20 cellular contexts compared by ENCODE assay signal in genomic region chr6:21354805-21355238, GRCh38.
DNase-seq lines count a peak whose midpoint lies in the region; ATAC-seq, FAIRE-seq and TF ChIP-seq lines count a peak whose summit lies in the region.
"Had no signal": no experiment of that assay in that cellular context is flagged by ENCODE, and none has a peak within 500 bp of the region (broad histone marks: within the 10 kb centered on the region; RNA-seq: fewer than 3 reads in every experiment).

No MANE protein-coding gene starts in this region.

- no peak overlapping the region for H4K91ac ChIP-seq in mesenchymal stem cell (ENCODE audit: low read length)

- H4K8ac ChIP-seq in mesenchymal stem cell (ENCODE audit: low read length): no peak overlapping the region

- TF ChIP-seq CTCF in choroid plexus epithelial cell (conservative IDR thresholded peaks at IDR 0.05; ENCODE audit: low read depth, low read length) (no peak), prostate gland (IDR thresholded peaks at IDR 0.05) (no peak)

- H2BK120ac ChIP-seq in mesenchymal stem cell (ENCODE audit: low read depth, low read length): no peak overlapping the region

- no peak overlapping the region for H2AFZ ChIP-seq in mesenchymal stem cell (ENCODE audit: low read depth, low read length)

- no peak for TF ChIP-seq POLR2A in prostate gland (IDR thresholded peaks at IDR 0.05)

- no peak overlapping the region for H2BK15ac ChIP-seq in mesenchymal stem cell (ENCODE audit: low read depth, poor library complexity, severe bottlenecking)

- H3K36me3 ChIP-seq in prostate gland (no peaks in the 10 kb centered on the region), mesenchymal stem cell (ENCODE audit: control insufficient read depth in 1 of 2, insufficient read depth in 2 of 2, low read depth in 1 of 2, low read length in 2 of 2) (no peaks in the 10 kb centered on the region)
- H3K36me3 ChIP-seq: cardiac muscle cell, MG63, vagina had no signal

- intact Hi-C loops in prostate gland (cut with DNase I): no loop called here

- H3K9me3 ChIP-seq in prostate gland: no peaks in the 10 kb centered on the region
- no peaks in the 10 kb centered on the region for H3K9me3 ChIP-seq in mesenchymal stem cell (ENCODE audit: control insufficient read depth, low read length)
- H3K9me3 ChIP-seq: MG63, vagina had no signal

- H2BK5ac ChIP-seq in mesenchymal stem cell (ENCODE audit: low read depth, low read length, poor library complexity, severe bottlenecking): no peak overlapping the region

- H3K9ac ChIP-seq in mesenchymal stem cell (ENCODE audit: low read length): no peak overlapping the region

- ATAC-seq in HG03442 (IDR thresholded peaks at IDR 0.05; ENCODE audit: unreplicated experiment) (peak; percentile 53), HG02973 (IDR thresholded peaks at IDR 0.05; ENCODE audit: unreplicated experiment) (no peak), HG03025 (IDR thresholded peaks at IDR 0.05; ENCODE audit: low FRiP score, unreplicated experiment) (no peak), HG03175 (IDR thresholded peaks at IDR 0.05; ENCODE audit: unreplicated experiment) (no peak)
- ATAC-seq: foreskin keratinocyte had no signal

- H3K27me3 ChIP-seq in prostate gland (replicated peaks; ENCODE audit: insufficient read depth) (no peaks in the 10 kb centered on the region), mesenchymal stem cell (ENCODE audit: control insufficient read depth in 1 of 2, insufficient read depth in 1 of 2, low read length in 2 of 2) (no peaks in the 10 kb centered on the region)
- H3K27me3 ChIP-seq: cardiac muscle cell, foreskin keratinocyte, MG63, vagina had no signal

- no peak overlapping the region for H3K4me2 ChIP-seq in mesenchymal stem cell (ENCODE audit: low read length, poor library complexity, severe bottlenecking)

- peak; percentile 9 for FAIRE-seq in GM18507 (lab: Jason Lieb, UNC)
- FAIRE-seq: HTR-8/SVneo had no signal

- H3K14ac ChIP-seq in mesenchymal stem cell (ENCODE audit: low read length in 2 of 2): no peak overlapping the region

- WGBS in prostate gland: 64% methylated on average over 3 of the region's 3 CpGs
- WGBS in mesenchymal stem cell: 100% methylated on average over 2 of the region's 3 CpGs

- no peak overlapping the region for H2BK12ac ChIP-seq in mesenchymal stem cell (ENCODE audit: low read length in 2 of 2)

- H3K4ac ChIP-seq in mesenchymal stem cell (ENCODE audit: low read depth in 1 of 2, low read length in 2 of 2): no peak overlapping the region

- no peak overlapping the region for H2AK5ac ChIP-seq in mesenchymal stem cell (ENCODE audit: low read length, severe bottlenecking)

- no peak overlapping the region for H3K4me3 ChIP-seq in choroid plexus epithelial cell (ENCODE audit: low read depth, low read length)
- no peak overlapping the region for H3K4me3 ChIP-seq in prostate gland
- no peak overlapping the region for H3K4me3 ChIP-seq in mesenchymal stem cell (ENCODE audit: insufficient read depth in 1 of 2, low read depth in 1 of 2, low read length in 2 of 2)
- H3K4me3 ChIP-seq: cardiac muscle cell, lung, MG63, vagina had no signal

- no peak overlapping the region for H3K18ac ChIP-seq in mesenchymal stem cell (ENCODE audit: low read depth in 1 of 2, low read length in 2 of 2)

- H3K79me1 ChIP-seq in mesenchymal stem cell (replicated peaks; ENCODE audit: low read length, poor library complexity, severe bottlenecking): no peaks in the 10 kb centered on the region

- no peaks in the 10 kb centered on the region for H3K4me1 ChIP-seq in prostate gland (replicated peaks)
- H3K4me1 ChIP-seq in mesenchymal stem cell (ENCODE audit: control insufficient read depth, insufficient read depth, low read depth, low read length): peaks cover 1% of the 10 kb centered on the region
- H3K4me1 ChIP-seq: foreskin keratinocyte, vagina had no signal

- no peak overlapping the region for H3K23ac ChIP-seq in mesenchymal stem cell (ENCODE audit: low read length in 2 of 2)

- H3K27ac ChIP-seq in prostate gland: no peak overlapping the region
- no peak overlapping the region for H3K27ac ChIP-seq in mesenchymal stem cell (ENCODE audit: low read length, poor library complexity, severe bottlenecking)
- H3K27ac ChIP-seq: cardiac muscle cell, foreskin keratinocyte, vagina had no signal

- DNase-seq in GM18507 (ENCODE audit: extremely low spot score, insufficient read length, low read depth): no peak
- DNase-seq in choroid plexus epithelial cell (ENCODE audit: low read depth): peak; percentile 68
- DNase-seq in prostate gland (ENCODE audit: low spot score): peak; percentile 28
- DNase-seq in mesenchymal stem cell: no peak
- DNase-seq: activated CD4-positive, alpha-beta T cell treated with anti-CD3 and anti-CD28 coated beads for 48 hours; endodermal cell; foreskin keratinocyte; MG63; NCI-H2107; nucleus accumbens; Right ventricle myocardium superior; stimulated activated naive CD4-positive, alpha-beta T cell had no signal

Comparison
In these comparisons a context has a peak if more than half of its experiments do, and no peak if none do; other contexts are left out.
1. DNase-seq: peak in choroid plexus epithelial cell (single experiment) and prostate gland (single experiment); none in GM18507 (single experiment) and mesenchymal stem cell (single experiment).